17 cellular contexts compared by ENCODE assay signal in genomic region chr1:91609571-91609970, GRCh38.
DNase-seq lines count a peak whose midpoint lies in the region; FAIRE-seq and TF ChIP-seq lines count a peak whose summit lies in the region.
"Had no signal": no experiment of that assay in that cellular context is flagged by ENCODE, and none has a peak within 500 bp of the region (broad histone marks: within the 10 kb centered on the region; RNA-seq: fewer than 3 reads in every experiment).

No MANE protein-coding gene starts in this region.

- CTCF ChIA-PET in CD4-positive, alpha-beta memory T cell (lab: Charles Lee; ENCODE audit: partially characterized antibody) = no interaction called here

- no peak for TF ChIP-seq POLR2A in uterus (IDR thresholded peaks at IDR 0.05)
- no peak for TF ChIP-seq POLR2A in GM12892 (IDR thresholded peaks at IDR 0.05; ENCODE audit: low read depth, low read length)

- H3K9me3 Mint-ChIP-seq in CD4-positive, alpha-beta memory T cell = peaks cover 0 to 5% (median 0%) of the 10 kb centered on the region in 8 donors
- H3K9me3 Mint-ChIP-seq: activated CD4-positive, alpha-beta memory T cell treated with anti-CD3 and anti-CD28 coated beads for 36 hours; activated naive CD4-positive, alpha-beta T cell treated with anti-CD3 and anti-CD28 coated beads for 36 hours; immature natural killer cell had no signal

- peak overlapping the region; percentile 88 for H3K27ac ChIP-seq in mesodermal cell (ENCODE audit: low read depth, low read length, severe bottlenecking)
- no peak overlapping the region for H3K27ac ChIP-seq in CD4-positive, alpha-beta memory T cell (ENCODE audit: low read depth, low read length)
- H3K27ac ChIP-seq in uterus = no peak overlapping the region
- H3K27ac ChIP-seq: C4-2B, esophagus squamous epithelium had no signal

- H3K27me3 ChIP-seq in CD4-positive, alpha-beta memory T cell (ENCODE audit: insufficient read depth, low read length) = no peaks in the 10 kb centered on the region
- no peaks in the 10 kb centered on the region for H3K27me3 ChIP-seq in uterus
- H3K27me3 ChIP-seq: esophagus squamous epithelium had no signal

- POLR2A ChIA-PET in CD4-positive, alpha-beta memory T cell (lab: Charles Lee; ENCODE audit: partially characterized antibody) = interaction anchor here (0.8 kb wide), 1 partner anchor 10 kb away, joined by 3 read pairs; no protein-coding TSS in a partner anchor

- no peak for FAIRE-seq in GM12892 (lab: Jason Lieb, UNC)

- peak; percentile 82 for DNase-seq in AG20443 (ENCODE audit: low spot score)
- peak; percentile 48 for DNase-seq in LHCN-M2 (ENCODE audit: low read depth)
- peak; percentile 49 for DNase-seq in dedifferentiated amniotic fluid mesenchymal stem cell (ENCODE audit: extremely low spot score)
- no peak for DNase-seq in T-helper 2 cell
- DNase-seq in CD4-positive, alpha-beta memory T cell = no peak
- no peak for DNase-seq in uterus
- DNase-seq in GM12892 (ENCODE audit: insufficient read length) = no peak
- DNase-seq: activated CD4-positive, alpha-beta memory T cell treated with anti-CD3 and anti-CD28 coated beads for 36 hours; activated naive CD4-positive, alpha-beta T cell treated with anti-CD3 and anti-CD28 coated beads for 36 hours; esophagus squamous epithelium; immature natural killer cell; NCI-H345; stimulated activated CD4-positive, alpha-beta T cell treated with anti-CD3 and anti-CD28 coated beads, Interleukin-2, amount 100 ng/mL, for 48 hours; stimulated activated naive CD4-positive, alpha-beta T cell; T-helper 9 cell had no signal

- H3K4me1 Mint-ChIP-seq in CD4-positive, alpha-beta memory T cell = peaks cover 0 to 3% (median 1%) of the 10 kb centered on the region in 4 donors

- H3K27me3 Mint-ChIP-seq in CD4-positive, alpha-beta memory T cell = no peaks in the 10 kb centered on the region
- H3K27me3 Mint-ChIP-seq: activated CD4-positive, alpha-beta memory T cell treated with anti-CD3 and anti-CD28 coated beads for 36 hours had no signal

- intact Hi-C loops in CD4-positive, alpha-beta memory T cell (cut with micrococcal nuclease) = no loop called here
- intact Hi-C loops in uterus (cut with DNase I; ENCODE audit: low total_unique reads) = no loop called here

- H3K36me3 ChIP-seq in mesodermal cell (ENCODE audit: control insufficient read depth, insufficient read depth, low read length) (no peaks in the 10 kb centered on the region), uterus (no peaks in the 10 kb centered on the region)
- H3K36me3 ChIP-seq in CD4-positive, alpha-beta memory T cell (ENCODE audit: insufficient read depth, low read length) = no peaks in the 10 kb centered on the region
- H3K36me3 ChIP-seq: esophagus squamous epithelium had no signal

- H3K9me3 ChIP-seq in mesodermal cell (ENCODE audit: control insufficient read depth, low read length) (no peaks in the 10 kb centered on the region), uterus (no peaks in the 10 kb centered on the region)
- H3K9me3 ChIP-seq in CD4-positive, alpha-beta memory T cell (ENCODE audit: control insufficient read depth in 1 of 2, low read length in 2 of 2) = no peaks in the 10 kb centered on the region
- H3K9me3 ChIP-seq: esophagus squamous epithelium had no signal

- no peak overlapping the region for H3K4me3 ChIP-seq in mesodermal cell (ENCODE audit: extremely low read depth, insufficient read depth, low read length, poor library complexity, severe bottlenecking)
- no peak overlapping the region for H3K4me3 ChIP-seq in CD4-positive, alpha-beta memory T cell (ENCODE audit: low read length in 2 of 2)
- no peak overlapping the region for H3K4me3 ChIP-seq in uterus
- H3K4me3 ChIP-seq: esophagus squamous epithelium had no signal

- H3K4me1 ChIP-seq in mesodermal cell (ENCODE audit: control insufficient read depth, insufficient read depth, low read length, poor library complexity, severe bottlenecking) (peaks cover 33% of the 10 kb centered on the region), uterus (no peaks in the 10 kb centered on the region)
- no peaks in the 10 kb centered on the region for H3K4me1 ChIP-seq in CD4-positive, alpha-beta memory T cell (ENCODE audit: insufficient read depth, low read length)

- no peaks in the 10 kb centered on the region for H3K36me3 Mint-ChIP-seq in CD4-positive, alpha-beta memory T cell
- H3K36me3 Mint-ChIP-seq: activated CD4-positive, alpha-beta memory T cell treated with anti-CD3 and anti-CD28 coated beads for 36 hours; immature natural killer cell had no signal

- no peak overlapping the region for H3K4me3 Mint-ChIP-seq in CD4-positive, alpha-beta memory T cell
- H3K4me3 Mint-ChIP-seq: activated CD4-positive, alpha-beta memory T cell treated with anti-CD3 and anti-CD28 coated beads for 36 hours; activated naive CD4-positive, alpha-beta T cell treated with anti-CD3 and anti-CD28 coated beads for 36 hours; immature natural killer cell had no signal

- 83 to 84% methylated on average over 4 to 5 of the region's 5 CpGs for WGBS in mesodermal cell (ENCODE audit: insufficient coverage in 2 of 2), 2 experiments

- no peak for TF ChIP-seq CTCF in uterus (IDR thresholded peaks at IDR 0.05)

- H3K27ac Mint-ChIP-seq in CD4-positive, alpha-beta memory T cell = no peak overlapping the region
- H3K27ac Mint-ChIP-seq: activated CD4-positive, alpha-beta memory T cell treated with anti-CD3 and anti-CD28 coated beads for 36 hours; activated naive CD4-positive, alpha-beta T cell treated with anti-CD3 and anti-CD28 coated beads for 36 hours had no signal

Comparison
In these comparisons a context has a peak if more than half of its experiments do, and no peak if none do; other contexts are left out.
1. DNase-seq: peak in AG20443 (single experiment), LHCN-M2 (single experiment) and dedifferentiated amniotic fluid mesenchymal stem cell (single experiment); none in T-helper 2 cell (0 of 5), CD4-positive, alpha-beta memory T cell (0 of 5), uterus (0 of 2) and GM12892 (single experiment).